ENCODE assay signal across 31 cellular contexts in genomic region chr11:23423656-23424055, GRCh38.
"Had no signal": no experiment of that assay in that cellular context is flagged by ENCODE, and none has a peak within 500 bp of the region (broad histone marks: within the 10 kb centered on the region; RNA-seq: fewer than 3 reads in every experiment).

No MANE protein-coding gene starts in this region.

- DNase-seq: activated B cell treated with CpG ODN at 0.5 μM for 24 hours; activated CD4-positive, alpha-beta T cell treated with anti-CD3 and anti-CD28 coated beads for 48 hours; activated CD4-positive, alpha-beta T cell treated with anti-CD3 and anti-CD28 coated beads, Interleukin-2, amount 50 U/mL, for 1 hour; activated CD4-positive, alpha-beta T cell treated with anti-CD3 and anti-CD28 coated beads, Interleukin-2, amount 50 U/mL, for 48 hours; activated CD8-positive, alpha-beta memory T cell treated with anti-CD3 and anti-CD28 coated beads for 24 hours; activated CD8-positive, alpha-beta T cell treated with anti-CD3 and anti-CD28 coated beads for 36 hours; activated effector memory CD4-positive, alpha-beta T cell treated with Interleukin-2 at 50 U/mL for 16 hours; activated gamma-delta T cell treated with Interleukin-2 at 50 U/mL for 16 hours; activated naive CD4-positive, alpha-beta T cell treated with anti-CD3 and anti-CD28 coated beads, Interleukin-2, amount 50 U/mL, for 16 hours; activated naive CD4-positive, alpha-beta T cell treated with Interleukin-2 at 50 U/mL for 16 hours; activated T-cell treated with anti-CD3 and anti-CD28 coated beads, Interleukin-2, amount 50 U/mL, for 4 hours; anterior cingulate cortex; dermis blood vessel endothelial cell; effector CD4-positive, alpha-beta T cell; effector memory CD8-positive, alpha-beta T cell; erythroblast; foreskin keratinocyte; gastrocnemius medialis; glutamatergic neuron; heart left ventricle; T-helper 17 cell; T1000; WERI-Rb-1 had no signal

- H3K4me3 Mint-ChIP-seq: activated B cell treated with CpG ODN at 0.5 μM for 24 hours; activated CD8-positive, alpha-beta T cell treated with anti-CD3 and anti-CD28 coated beads for 36 hours; activated naive CD8-positive, alpha-beta T cell; activated T-cell treated with anti-CD3 and anti-CD28 coated beads, Interleukin-2, amount 50 U/mL, for 4 hours; activated T-helper 17 cell treated with anti-CD3 and anti-CD28 coated beads, Interleukin-2, amount 50 U/mL, for 72 hours; central memory CD8-positive, alpha-beta T cell; effector memory CD8-positive, alpha-beta T cell; T-helper 17 cell; T-helper 2 cell treated with Interferon-gamma antibody and Interleukin-4, amounts not matched to agents 5 μg/mL and 100 μg/mL, for 36 hours had no signal

- H3K27me3 ChIP-seq: brain microvascular endothelial cell, esophagus muscularis mucosa, foreskin keratinocyte, gastrocnemius medialis, heart left ventricle had no signal

- H3K36me3 ChIP-seq: brain microvascular endothelial cell, esophagus muscularis mucosa, gastrocnemius medialis, heart left ventricle, WERI-Rb-1 had no signal

- H3K27ac Mint-ChIP-seq: activated B cell treated with CpG ODN at 0.5 μM for 24 hours; activated CD8-positive, alpha-beta T cell treated with anti-CD3 and anti-CD28 coated beads for 36 hours; activated naive CD8-positive, alpha-beta T cell; activated T-helper 17 cell treated with anti-CD3 and anti-CD28 coated beads, Interleukin-2, amount 50 U/mL, for 72 hours; effector memory CD8-positive, alpha-beta T cell; T-helper 17 cell; T-helper 2 cell treated with Interferon-gamma antibody and Interleukin-4, amounts not matched to agents 5 μg/mL and 100 μg/mL, for 36 hours had no signal

- ATAC-seq: activated CD4-positive, CD25-positive, alpha-beta regulatory T cell treated with anti-CD3 and anti-CD28 coated beads, Interleukin-2, amount 50 U/mL, for 24 hours; activated CD8-positive, alpha-beta T cell treated with anti-CD3 and anti-CD28 coated beads for 36 hours; activated T-cell treated with anti-CD3 and anti-CD28 coated beads, Interleukin-2, amount 50 U/mL, for 4 hours; activated T-helper 17 cell treated with anti-CD3 and anti-CD28 coated beads, Interleukin-2, amount 50 U/mL, for 72 hours; effector memory CD8-positive, alpha-beta T cell; foreskin keratinocyte; gastrocnemius medialis; heart left ventricle; T-helper 17 cell had no signal

- H3K36me3 Mint-ChIP-seq: activated naive CD8-positive, alpha-beta T cell had no signal

- H3K9me3 ChIP-seq: esophagus muscularis mucosa, gastrocnemius medialis, heart left ventricle had no signal

- H3K4me1 Mint-ChIP-seq: activated B cell treated with CpG ODN at 0.5 μM for 24 hours; activated T-helper 17 cell treated with anti-CD3 and anti-CD28 coated beads, Interleukin-2, amount 50 U/mL, for 72 hours; central memory CD8-positive, alpha-beta T cell; T-helper 17 cell had no signal

- H3K9me3 Mint-ChIP-seq: activated B cell treated with CpG ODN at 0.5 μM for 24 hours had no signal

- H3K4me1 ChIP-seq: esophagus muscularis mucosa, foreskin keratinocyte, gastrocnemius medialis, heart left ventricle had no signal

- H3K4me3 ChIP-seq: coronary artery, esophagus muscularis mucosa, gastrocnemius medialis, heart left ventricle had no signal

- H3K27me3 Mint-ChIP-seq: activated B cell treated with CpG ODN at 0.5 μM for 24 hours; activated CD8-positive, alpha-beta T cell treated with anti-CD3 and anti-CD28 coated beads for 36 hours; activated naive CD8-positive, alpha-beta T cell; activated T-helper 17 cell treated with anti-CD3 and anti-CD28 coated beads, Interleukin-2, amount 50 U/mL, for 72 hours; central memory CD8-positive, alpha-beta T cell; effector memory CD8-positive, alpha-beta T cell; T-helper 17 cell had no signal
